19 cellular contexts compared by ENCODE assay signal in genomic region chr2:228417526-228417925, GRCh38.
DNase-seq lines count a peak whose midpoint lies in the region; ATAC-seq, FAIRE-seq and TF ChIP-seq lines count a peak whose summit lies in the region.
"Had no signal": no experiment of that assay in that cellular context is flagged by ENCODE, and none has a peak within 500 bp of the region (broad histone marks: within the 10 kb centered on the region; RNA-seq: fewer than 3 reads in every experiment).

No MANE protein-coding gene starts in this region.

- intact Hi-C loops in left lung (cut with DNase I): no loop called here

- H3K9me3 ChIP-seq in astrocyte (ENCODE audit: insufficient read depth, low read depth, low read length) (no peaks in the 10 kb centered on the region), left lung (no peaks in the 10 kb centered on the region)
- H3K9me3 ChIP-seq: left ventricle myocardium inferior, upper lobe of left lung had no signal

- H3K4me3 ChIP-seq in astrocyte (ENCODE audit: insufficient read depth, low read depth, low read length) (no peak overlapping the region), left lung (no peak overlapping the region)
- H3K4me3 ChIP-seq: coronary artery, left ventricle myocardium inferior, upper lobe of left lung had no signal

- H3K36me3 ChIP-seq in astrocyte (ENCODE audit: insufficient read depth, low read length) (no peaks in the 10 kb centered on the region), left lung (no peaks in the 10 kb centered on the region)
- H3K36me3 ChIP-seq: left ventricle myocardium inferior, upper lobe of left lung had no signal

- H3K27ac ChIP-seq in astrocyte (ENCODE audit: low read depth, low read length) (no peak overlapping the region), left lung (no peak overlapping the region)
- H3K27ac ChIP-seq: coronary artery, left ventricle myocardium inferior, upper lobe of left lung had no signal

- H3K4me1 Mint-ChIP-seq in astrocyte (ENCODE audit: low read depth, unreplicated experiment): peaks cover 6% of the 10 kb centered on the region
- H3K4me1 Mint-ChIP-seq: activated CD4-positive, alpha-beta memory T cell treated with anti-CD3 and anti-CD28 coated beads, Interleukin-2, amount 10 ng/mL, durations not matched to agents 7 days and 5 days; activated naive CD8-positive, alpha-beta T cell treated with anti-CD3 and anti-CD28 coated beads, Interleukin-2, amount 50 U/mL, for 24 hours; CD14-positive monocyte had no signal

- FAIRE-seq in HTR-8/SVneo (lab: Jason Lieb, UNC): no peak
- no peak for FAIRE-seq in astrocyte (lab: Jason Lieb, UNC)

- no peak overlapping the region for H3K4me3 Mint-ChIP-seq in astrocyte (ENCODE audit: unreplicated experiment)
- H3K4me3 Mint-ChIP-seq: activated CD4-positive, alpha-beta memory T cell treated with anti-CD3 and anti-CD28 coated beads, Interleukin-2, amount 10 ng/mL, durations not matched to agents 7 days and 5 days; activated naive CD8-positive, alpha-beta T cell treated with anti-CD3 and anti-CD28 coated beads, Interleukin-2, amount 50 U/mL, for 24 hours; CD14-positive monocyte had no signal

- H3K9ac ChIP-seq in astrocyte (ENCODE audit: low read length): no peak overlapping the region

- H3K4me2 ChIP-seq in astrocyte (ENCODE audit: low read length): no peak overlapping the region

- peak; percentile 42 for ATAC-seq in left lung
- ATAC-seq: activated naive CD8-positive, alpha-beta T cell treated with anti-CD3 and anti-CD28 coated beads, Interleukin-2, amount 50 U/mL, for 24 hours had no signal

- no peak for TF ChIP-seq CTCF in astrocyte (IDR thresholded peaks at IDR 0.05; ENCODE audit: insufficient read depth, low read depth, low read length)
- TF ChIP-seq CTCF in left lung (IDR thresholded peaks at IDR 0.05): no peak

- H3K27me3 ChIP-seq in astrocyte (ENCODE audit: insufficient read depth, low read length) (no peaks in the 10 kb centered on the region), left lung (no peaks in the 10 kb centered on the region)
- H3K27me3 ChIP-seq: upper lobe of left lung had no signal

- H2AFZ ChIP-seq in astrocyte (ENCODE audit: low read depth, low read length): no peak overlapping the region

- no peaks in the 10 kb centered on the region for H4K20me1 ChIP-seq in astrocyte (ENCODE audit: insufficient read depth, low read length)

- no peaks in the 10 kb centered on the region for H3K27me3 Mint-ChIP-seq in astrocyte (ENCODE audit: low read depth, unreplicated experiment)
- H3K27me3 Mint-ChIP-seq: activated CD4-positive, alpha-beta memory T cell treated with anti-CD3 and anti-CD28 coated beads, Interleukin-2, amount 10 ng/mL, durations not matched to agents 7 days and 5 days; activated naive CD8-positive, alpha-beta T cell treated with anti-CD3 and anti-CD28 coated beads, Interleukin-2, amount 50 U/mL, for 24 hours; progenitor cell of endocrine pancreas had no signal

- H3K36me3 Mint-ChIP-seq in astrocyte (ENCODE audit: low read depth, unreplicated experiment): no peaks in the 10 kb centered on the region
- H3K36me3 Mint-ChIP-seq: CD14-positive monocyte had no signal

- H3K79me2 ChIP-seq in astrocyte (ENCODE audit: insufficient read depth, low read length): no peaks in the 10 kb centered on the region

- H3K27ac Mint-ChIP-seq in astrocyte (ENCODE audit: unreplicated experiment): no peak overlapping the region
- H3K27ac Mint-ChIP-seq: activated CD4-positive, alpha-beta memory T cell treated with anti-CD3 and anti-CD28 coated beads, Interleukin-2, amount 10 ng/mL, durations not matched to agents 7 days and 5 days; activated naive CD8-positive, alpha-beta T cell treated with anti-CD3 and anti-CD28 coated beads, Interleukin-2, amount 50 U/mL, for 24 hours; CD14-positive monocyte; progenitor cell of endocrine pancreas had no signal

- no peaks in the 10 kb centered on the region for H3K9me3 Mint-ChIP-seq in astrocyte (ENCODE audit: unreplicated experiment)

- no peaks in the 10 kb centered on the region for H3K4me1 ChIP-seq in astrocyte (ENCODE audit: insufficient read depth, low read length)
- no peaks in the 10 kb centered on the region for H3K4me1 ChIP-seq in left lung
- H3K4me1 ChIP-seq: upper lobe of left lung had no signal

- DNase-seq in EL (peak; percentile 18), HTR-8/SVneo (ENCODE audit: insufficient read length, low spot score) (peak; percentile 3), astrocyte (ENCODE audit: low read depth) (peak; percentile 0), left lung (no peak), globus pallidus (ENCODE audit: low spot score) (no peak), GM19240 (ENCODE audit: insufficient read length, low spot score) (no peak)
- DNase-seq in activated CD4-positive, alpha-beta T cell treated with anti-CD3 and anti-CD28 coated beads for 1 hour: no peak
- DNase-seq: activated CD4-positive, alpha-beta memory T cell treated with anti-CD3 and anti-CD28 coated beads, Interleukin-2, amount 10 ng/mL, durations not matched to agents 7 days and 5 days; activated CD4-positive, CD25-positive, alpha-beta regulatory T cell; activated effector memory CD4-positive, alpha-beta T cell treated with anti-CD3 and anti-CD28 coated beads, Interleukin-2, amount 50 U/mL, for 16 hours; activated naive CD8-positive, alpha-beta T cell treated with anti-CD3 and anti-CD28 coated beads, Interleukin-2, amount 50 U/mL, for 24 hours; left ventricle myocardium inferior; NCI-H2081 treated with DMSO at 0.1 percent for 48 hours; NCI-H510A treated with DMSO at 0.1 percent for 48 hours; T1000; upper lobe of left lung had no signal

Comparison
In these comparisons a context has a peak if more than half of its experiments do, and no peak if none do; other contexts are left out.
1. DNase-seq: peak in EL (single experiment), HTR-8/SVneo (single experiment) and astrocyte (single experiment); none in left lung (0 of 2), activated CD4-positive, alpha-beta T cell treated with anti-CD3 and anti-CD28 coated beads for 1 hour (single experiment), globus pallidus (single experiment) and GM19240 (single experiment).